22 cellular contexts compared by ENCODE assay signal in genomic region chr6:37779111-37779800, GRCh38. TPM values are rescaled to one million over a fixed set of nuclear protein-coding genes. Genes with fewer than 3 reads are reported as not detected.
A peak's percentile ranks its signal among the peaks of the same experiment; 100 is the strongest.
DNase-seq lines count a peak whose midpoint lies in the region; ATAC-seq and TF ChIP-seq lines count a peak whose summit lies in the region.
"Had no signal": no experiment of that assay in that cellular context is flagged by ENCODE, and none has a peak within 500 bp of the region (broad histone marks: within the 10 kb centered on the region; RNA-seq: fewer than 3 reads in every experiment).

No MANE protein-coding gene starts in this region.

- intact Hi-C loops in left cardiac atrium (cut with DNase I), result no loop called here
- intact Hi-C loops in sciatic nerve (cut with DNase I), result no loop called here

- no peak overlapping the region for H3K4me3 ChIP-seq in GM23248
- H3K4me3 ChIP-seq: cardiac muscle cell, gastrocnemius medialis had no signal

- no peak overlapping the region for H3K9ac ChIP-seq in GM23248

- DNase-seq in ACHN (peak; percentile 14), GM23248 (peak; percentile 49), foreskin keratinocyte (no peak), anterior cingulate cortex (lab: John Stamatoyannopoulos, UW) (no peak), left cardiac atrium (no peak), sciatic nerve (ENCODE audit: low spot score) (no peak)
- DNase-seq: activated CD4-positive, alpha-beta T cell treated with anti-CD3 and anti-CD28 coated beads for 4 hours; activated CD8-positive, alpha-beta memory T cell treated with anti-CD3 and anti-CD28 coated beads, Interleukin-2, amount 10 ng/mL, durations not matched to agents 7 days and 5 days; CD4-positive, alpha-beta T cell; dermis blood vessel endothelial cell; DND-41; gastrocnemius medialis; HCEC 1CT; NCI-H187; NCI-H345; NK-92 treated with Interleukin-12 subunit alpha and Interleukin-12 subunit beta, amount 100 ng/mL, for 24 hours; RPMI8226; SW 1271 had no signal

- H3K27ac ChIP-seq in GM23248, result no peak overlapping the region
- no peak overlapping the region for H3K27ac ChIP-seq in foreskin keratinocyte
- H3K27ac ChIP-seq: cardiac muscle cell, gastrocnemius medialis had no signal

- no peaks in the 10 kb centered on the region for H3K36me3 ChIP-seq in GM23248 (ENCODE audit: low read depth)
- H3K36me3 ChIP-seq: cardiac muscle cell, gastrocnemius medialis had no signal

- in situ Hi-C loops in ACHN (cut with HindIII; ENCODE audit: low pct_ligation_motif_present, low pct_unique_long_range_greater_than_20kb, low sequenced_read_pairs), result no loop called here
- in situ Hi-C loops in GM23248 (cut with MboI), result no loop called here

- no peak overlapping the region for H3K4me2 ChIP-seq in GM23248 (ENCODE audit: unreplicated experiment)

- H4K20me1 ChIP-seq in GM23248 (ENCODE audit: insufficient read depth), result no peaks in the 10 kb centered on the region

- H2AFZ ChIP-seq in GM23248, result no peak overlapping the region

- H3K4me1 ChIP-seq in GM23248 (ENCODE audit: insufficient read depth) (peaks cover 13% of the 10 kb centered on the region), foreskin keratinocyte (peaks cover 9% of the 10 kb centered on the region)

- no peaks in the 10 kb centered on the region for H3K79me2 ChIP-seq in GM23248 (ENCODE audit: insufficient read depth)

- no peaks in the 10 kb centered on the region for H3F3A ChIP-seq in GM23248 (ENCODE audit: insufficient read depth)

- 68 to 69% methylated on average over 3 to 4 of the region's 4 CpGs for WGBS in GM23248 (ENCODE audit: low coverage in 1 of 2, low lambda C conversion rate in 2 of 2, missing lambda C conversion rate in 2 of 2), 2 experiments

- TF ChIP-seq CTCF in foreskin keratinocyte (conservative IDR thresholded peaks at IDR 0.05), result no peak

- no peaks in the 10 kb centered on the region for H3K9me2 ChIP-seq in GM23248 (ENCODE audit: insufficient read depth)

- no peaks in the 10 kb centered on the region for H3K9me3 ChIP-seq in GM23248 (ENCODE audit: low read depth)
- H3K9me3 ChIP-seq: gastrocnemius medialis had no signal

- peak; percentile 50 for ATAC-seq in SK-N-SH treated with all-trans-retinoic acid at 6 μM for 48 hours
- ATAC-seq in foreskin keratinocyte, result peak; percentile 9
- ATAC-seq in left cardiac atrium, result no peak
- no peak for ATAC-seq in GM18519 (IDR thresholded peaks at IDR 0.05; ENCODE audit: low FRiP score, unreplicated experiment)
- ATAC-seq in sciatic nerve, result no peak
- ATAC-seq: activated CD8-positive, alpha-beta memory T cell treated with anti-CD3 and anti-CD28 coated beads, Interleukin-2, amount 10 ng/mL, durations not matched to agents 7 days and 5 days; gastrocnemius medialis; left lobe of liver had no signal

- no peaks in the 10 kb centered on the region for H3K27me3 ChIP-seq in GM23248 (replicated peaks; ENCODE audit: insufficient read depth)
- H3K27me3 ChIP-seq in foreskin keratinocyte, result peaks cover 6% of the 10 kb centered on the region
- H3K27me3 ChIP-seq: gastrocnemius medialis had no signal

TF ChIP-seq in SK-N-SH treated with all-trans-retinoic acid at 6 μM for 48 hours, 23 proteins besides CTCF, POLR2A, EP300 and RAD21:
- TF ChIP-seq GLIS3 (CRISPR knock-in tag; IDR thresholded peaks at IDR 0.05) (no peak), CSRNP3 (CRISPR knock-in tag; IDR thresholded peaks at IDR 0.05) (no peak), CREB5 (CRISPR knock-in tag; IDR thresholded peaks at IDR 0.05; ENCODE audit: low read depth) (no peak), ZNF565 (CRISPR knock-in tag; conservative IDR thresholded peaks at IDR 0.05; ENCODE audit: low read depth) (no peak), TOX (CRISPR knock-in tag; IDR thresholded peaks at IDR 0.05; ENCODE audit: borderline replicate concordance) (no peak), ZNF70 (CRISPR knock-in tag; IDR thresholded peaks at IDR 0.05) (no peak), ISL1 (CRISPR knock-in tag; IDR thresholded peaks at IDR 0.05) (no peak), RARB (CRISPR knock-in tag; IDR thresholded peaks at IDR 0.05) (no peak), OSR1 (CRISPR knock-in tag; IDR thresholded peaks at IDR 0.05) (no peak), BACH2 (CRISPR knock-in tag; IDR thresholded peaks at IDR 0.05; ENCODE audit: borderline replicate concordance) (no peak), ESRRG (CRISPR knock-in tag; IDR thresholded peaks at IDR 0.05) (no peak), CSDC2 (CRISPR knock-in tag; IDR thresholded peaks at IDR 0.05) (no peak), TSHZ2 (CRISPR knock-in tag; IDR thresholded peaks at IDR 0.05) (no peak)

RNA-seq across cellular contexts. Expression of gene ZFAND3, which starts 40.3 kb away (rescaled TPM):
- total RNA-seq in GM23248 (2014; rRNA removed; shearing (Covaris generic)), result 27.1 and 27.5 TPM in 2 replicates
- 37.1 and 40.0 TPM in 2 replicates for polyA plus RNA-seq in GM23248 (2016; fragmentation: Nextera tagmentation; extraction: Ambion mirVana)
- total RNA-seq in foreskin keratinocyte, result 22.8 and 28.8 TPM in 2 replicates
- 27.5 and 28.0 TPM in 2 replicates for polyA plus RNA-seq in foreskin keratinocyte
- total RNA-seq in left cardiac atrium, result 10 to 100 TPM; 61.1 to 83.6 TPM
- 58.9 TPM for total RNA-seq in sciatic nerve

Comparison
In these comparisons a context has a peak if more than half of its experiments do, and no peak if none do; other contexts are left out.
1. DNase-seq: peak in ACHN (single experiment) and GM23248 (single experiment); none in foreskin keratinocyte (0 of 2), anterior cingulate cortex (0 of 58), left cardiac atrium (single experiment) and sciatic nerve (single experiment).
2. ATAC-seq: peak in SK-N-SH treated with all-trans-retinoic acid at 6 μM for 48 hours (single experiment) and foreskin keratinocyte (single experiment); none in left cardiac atrium (0 of 2), GM18519 (single experiment) and sciatic nerve (single experiment).